In genomic region chr15:85543741-85544155, GRCh38 we compare ENCODE assay signal across 8 cellular contexts.
A peak's percentile ranks its signal among the peaks of the same experiment; 100 is the strongest.
DNase-seq lines count a peak whose midpoint lies in the region; ATAC-seq and TF ChIP-seq lines count a peak whose summit lies in the region.

No MANE protein-coding gene starts in this region.

- peak overlapping the region; percentile 84 for H3K4me3 Mint-ChIP-seq in natural killer cell

- peak overlapping the region; percentile 83 to 91 for H3K27ac Mint-ChIP-seq in natural killer cell

- intact Hi-C loops in natural killer cell (cut with micrococcal nuclease): loop anchor here (2.0 to 5.0 kb wide), 2 partner anchors 39 to 103 kb away; no protein-coding TSS in a partner anchor

- no peaks in the 10 kb centered on the region for H3K9me3 Mint-ChIP-seq in natural killer cell

- peaks cover 53 to 54% of the 10 kb centered on the region in 2 donors for H3K4me1 Mint-ChIP-seq in natural killer cell

- no peaks in the 10 kb centered on the region for H3K27me3 ChIP-seq in duodenal mucosa (ENCODE audit: control insufficient read depth in 1 of 2, insufficient read depth in 2 of 2, low read length in 2 of 2)

- no peaks in the 10 kb centered on the region for H3K27me3 Mint-ChIP-seq in natural killer cell (ENCODE audit: low read depth in 2 of 2)

- DNase-seq in NAMALWA (ENCODE audit: low spot score): peak; percentile 24
- peak in 3 of 5 donors; percentile 10 to 40 (median 14) for DNase-seq in T-helper 1 cell
- peak; percentile 47 for DNase-seq in natural killer cell
- DNase-seq in AG08396 (ENCODE audit: low spot score): no peak

- peak; percentile 80 to 88 (median 86) for ATAC-seq in natural killer cell
- no peak for ATAC-seq in GM18861 (IDR thresholded peaks at IDR 0.05; ENCODE audit: unreplicated experiment)
- ATAC-seq in GM21423 (IDR thresholded peaks at IDR 0.05; ENCODE audit: unreplicated experiment): no peak
- no peak for ATAC-seq in HG02642 (IDR thresholded peaks at IDR 0.05; ENCODE audit: poor library complexity, unreplicated experiment)

- TF ChIP-seq CTCF in natural killer cell (IDR thresholded peaks at IDR 0.05): peak; percentile 8

- H3K27ac ChIP-seq in duodenal mucosa (ENCODE audit: low read depth, low read length): no peak overlapping the region

- H3K9ac ChIP-seq in duodenal mucosa (ENCODE audit: low read depth in 1 of 2, low read length in 2 of 2): peak overlapping the region in 1 of 2 donors; percentile 19

- H3K4me3 ChIP-seq in duodenal mucosa (ENCODE audit: low read depth in 1 of 2, low read length in 2 of 2): peak overlapping the region; percentile 30 to 38

- no peaks in the 10 kb centered on the region for H3K9me3 ChIP-seq in duodenal mucosa (ENCODE audit: control insufficient read depth in 1 of 2, low read length in 2 of 2)

- H3K36me3 Mint-ChIP-seq in natural killer cell: no peaks in the 10 kb centered on the region

- peaks cover 28 to 36% of the 10 kb centered on the region in 2 donors for H3K4me1 ChIP-seq in duodenal mucosa (ENCODE audit: control insufficient read depth in 1 of 2, insufficient read depth in 2 of 2, low read length in 2 of 2)

- H3K36me3 ChIP-seq in duodenal mucosa (ENCODE audit: control insufficient read depth in 1 of 2, insufficient read depth in 2 of 2, low read length in 2 of 2): peaks cover 0 to 5% of the 10 kb centered on the region in 2 donors

Comparison
In these comparisons a context has a peak if more than half of its experiments do, and no peak if none do; other contexts are left out.
1. ATAC-seq: peak in natural killer cell (3 of 3); none in GM18861 (single experiment), GM21423 (single experiment) and HG02642 (single experiment).